ENCODE assay signal across 23 cellular contexts in genomic region chr17:74978240-74978639, GRCh38. TPM values are rescaled to one million over a fixed set of nuclear protein-coding genes. Genes with fewer than 3 reads are reported as not detected.
"Had no signal": no experiment of that assay in that cellular context is flagged by ENCODE, and none has a peak within 500 bp of the region (broad histone marks: within the 10 kb centered on the region; RNA-seq: fewer than 3 reads in every experiment).

No MANE protein-coding gene starts in this region.

- H3K4me2 ChIP-seq: KMS-11, SK-N-SH had no signal

- H3K27ac ChIP-seq: KMS-11 had no signal

- ATAC-seq: HepG2 had no signal

- DNase-seq: IMR-90, MM.1S, NCI-H1092 treated with DMSO at 0.1 percent for 48 hours, NCI-H1436 treated with DMSO at 0.1 percent for 48 hours, NCI-H1694, NCI-H187 treated with DMSO at 0.1 percent for 48 hours, NCI-H2029 treated with DMSO at 0.1 percent for 48 hours, NCI-H2107, NCI-H2227 treated with DMSO at 0.1 percent for 48 hours, NCI-H524, NCI-H526 treated with DMSO at 0.1 percent for 48 hours, NCI-H748 treated with DMSO at 0.1 percent for 48 hours, Right ventricle myocardium superior, RPMI8226, SIG-M5, SK-N-SH, SW 1271 had no signal

- H3K9ac ChIP-seq: KMS-11, SK-N-SH had no signal

- H3K9me3 ChIP-seq: SK-N-SH had no signal

RNA-seq across cellular contexts. Expression of gene OTOP3, which starts 42.5 kb away (rescaled TPM):
- total RNA-seq: HepG2, HT1080, IMR-90, M059J, NCI-H460, Right ventricle myocardium superior, SK-MEL-5 had no signal
- polyA plus RNA-seq: HepG2, IMR-90, SK-N-SH had no signal

RNA-seq across cellular contexts. Expression of gene OTOP2, which starts 54.2 kb away (rescaled TPM):
- total RNA-seq: HepG2, HT1080, IMR-90, M059J, NCI-H460, Right ventricle myocardium superior, SK-MEL-5 had no signal
- polyA plus RNA-seq: HepG2, IMR-90, SK-N-SH had no signal
